29 cellular contexts compared by ENCODE assay signal in the genomic region with DNA sequence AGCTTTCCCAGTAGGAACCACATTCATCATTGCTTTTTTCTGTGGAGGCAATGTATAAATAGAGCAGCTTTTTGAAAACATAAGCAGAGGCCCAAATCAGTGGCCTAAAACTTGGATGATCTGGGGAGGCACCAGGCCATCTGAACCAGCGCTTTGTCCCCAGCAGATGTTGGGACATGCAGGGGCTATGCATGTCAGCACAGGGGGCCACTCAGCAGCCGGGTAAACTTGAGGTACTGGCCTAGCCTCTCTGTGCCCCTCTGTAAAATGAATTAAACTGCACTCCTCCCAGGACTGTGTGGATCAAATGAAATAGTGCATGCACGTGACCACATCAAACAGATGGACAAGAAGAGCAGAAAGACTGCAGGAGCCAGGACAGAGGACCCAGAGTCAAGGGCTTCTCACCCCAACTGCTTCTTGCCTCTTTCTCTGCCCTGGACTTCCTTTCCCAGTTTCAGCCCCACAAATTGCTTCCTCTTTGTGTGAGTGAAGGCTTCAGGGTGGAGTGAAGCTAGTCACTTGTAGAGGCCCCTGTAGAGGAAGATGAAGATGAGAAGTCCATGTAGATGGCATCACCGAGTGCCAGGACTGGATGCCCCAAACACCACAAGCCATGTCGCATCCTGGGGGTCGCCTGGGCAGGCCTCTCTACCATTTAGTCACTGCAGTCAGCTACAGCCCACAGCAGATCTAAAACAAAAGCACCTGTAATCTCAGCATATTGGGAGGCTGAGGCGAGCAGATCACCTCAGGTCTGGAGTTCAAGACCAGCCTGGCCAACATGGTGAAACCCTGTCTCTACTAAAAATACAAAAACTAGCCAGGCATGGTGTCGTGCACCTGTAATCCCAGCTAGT. TPM values are rescaled to one million over a fixed set of nuclear protein-coding genes. Genes with fewer than 3 reads are reported as not detected.
DNase-seq lines count a peak whose midpoint lies in the region; ATAC-seq, FAIRE-seq and TF ChIP-seq lines count a peak whose summit lies in the region.
"Had no signal": no experiment of that assay in that cellular context is flagged by ENCODE, and none has a peak within 500 bp of the region (broad histone marks: within the 10 kb centered on the region; RNA-seq: fewer than 3 reads in every experiment).

No MANE protein-coding gene starts in this region.

- H3K4me1 ChIP-seq in colonic mucosa, result no peaks in the 10 kb centered on the region
- H3K4me1 ChIP-seq in sigmoid colon, result peaks cover 0 to 38% (median 19%) of the 10 kb centered on the region in 4 donors
- H3K4me1 ChIP-seq: ascending aorta had no signal

- TF ChIP-seq CTCF in colonic mucosa (IDR thresholded peaks at IDR 0.05), result no peak
- no peak for TF ChIP-seq CTCF in sigmoid colon (IDR thresholded peaks at IDR 0.05)

- DNase-seq in SIG-M5 treated with dmso at 0.1 percent for 504 hours (lab: John Stamatoyannopoulos, UW; ENCODE audit: unreplicated experiment) (peak; percentile 57), SIG-M5 (lab: John Stamatoyannopoulos, UW) (no peak), NOMO-1 (lab: John Stamatoyannopoulos, UW; ENCODE audit: unreplicated experiment in 2 of 2) (peak; percentile 77 to 81), colonic mucosa (peak; percentile 13), sigmoid colon (peak; percentile 57), HuH-7.5 (ENCODE audit: low spot score) (no peak), urothelium cell line (ENCODE audit: low spot score) (no peak)
- DNase-seq: activated CD4-positive, alpha-beta T cell treated with anti-CD3 and anti-CD28 coated beads for 36 hours; central memory CD4-positive, alpha-beta T cell; DMS79; dorsolateral prefrontal cortex; HFFc6; hippocampal formation; NCI-H1436; NCI-H510A treated with DMSO at 0.1 percent for 48 hours; NK-92 treated with Interleukin-12 subunit alpha and Interleukin-12 subunit beta, amount 100 ng/mL, for 24 hours; nucleus accumbens; stimulated activated naive CD8-positive, alpha-beta T cell treated with anti-CD3 and anti-CD28 coated beads, Interleukin-15, amount 100 ng/mL, for 72 hours; tibial artery had no signal

- intact Hi-C loops in colonic mucosa (cut with DNase I), result loop anchor here (5.0 kb wide), 2 partner anchors 97 to 307 kb away; no protein-coding TSS in a partner anchor
- intact Hi-C loops in sigmoid colon (cut with DNase I), result loop anchor here (5.0 kb wide), 1 partner anchor 182 kb away; a partner anchor contains a TSS

- no peak for TF ChIP-seq POLR2A in sigmoid colon (IDR thresholded peaks at IDR 0.05)

- no peak overlapping the region for H3K9ac ChIP-seq in colonic mucosa (ENCODE audit: low read depth in 2 of 2, low read length in 2 of 2)

- no peak overlapping the region for H3K27ac ChIP-seq in colonic mucosa
- H3K27ac ChIP-seq in sigmoid colon, result no peak overlapping the region
- H3K27ac ChIP-seq: 22Rv1, ascending aorta, dorsolateral prefrontal cortex, tibial artery had no signal

- no peak for FAIRE-seq in urothelium cell line (lab: Jason Lieb, UNC)
- FAIRE-seq: GM12878 had no signal

- ATAC-seq in esophagus mucosa, result no peak
- ATAC-seq: activated CD4-positive, alpha-beta T cell treated with anti-CD3 and anti-CD28 coated beads for 36 hours; activated naive CD4-positive, alpha-beta T cell treated with anti-CD3 and anti-CD28 coated beads, Interleukin-2, amount 50 U/mL, for 72 hours; GM12878; stimulated activated naive CD8-positive, alpha-beta T cell treated with anti-CD3 and anti-CD28 coated beads, Interleukin-15, amount 100 ng/mL, for 72 hours had no signal

- WGBS in sigmoid colon, 2 donors, result 85 to 93% methylated on average over 8 of the region's 8 CpGs

- no peaks in the 10 kb centered on the region for H3K27me3 ChIP-seq in colonic mucosa
- no peaks in the 10 kb centered on the region for H3K27me3 ChIP-seq in sigmoid colon
- H3K27me3 ChIP-seq: ascending aorta, dorsolateral prefrontal cortex, tibial artery had no signal

- TF ChIP-seq EP300 in sigmoid colon (IDR thresholded peaks at IDR 0.05), result no peak

- H3K36me3 ChIP-seq in colonic mucosa (no peaks in the 10 kb centered on the region), sigmoid colon (peaks cover 0 to 12% (median 4%) of the 10 kb centered on the region in 4 donors)

- H3K9me3 ChIP-seq in colonic mucosa (no peaks in the 10 kb centered on the region), sigmoid colon (no peaks in the 10 kb centered on the region)
- H3K9me3 ChIP-seq: ascending aorta, tibial artery had no signal

- H3K4me3 ChIP-seq in colonic mucosa (no peak overlapping the region), sigmoid colon (no peak overlapping the region)
- H3K4me3 ChIP-seq: ascending aorta, dorsolateral prefrontal cortex, GM12878, lung, tibial artery had no signal

RNA-seq across cellular contexts. Expression of a gene that starts 53.2 kb away (rescaled TPM):
- 100 to 1,000 TPM; 150 to 201 TPM for total RNA-seq in colonic mucosa
- total RNA-seq in sigmoid colon, result 10 to 100 TPM; 21.3 to 66.5 (median 29.1) TPM
- polyA plus RNA-seq in sigmoid colon, result 100 to 1,000 TPM in 1 of 3 donors, 10 to 100 TPM in 2; 88.1 to 138 (median 99.6) TPM
- total RNA-seq in esophagus mucosa, result 140 TPM

RNA-seq across cellular contexts. Expression of a gene that starts 59.2 kb away (rescaled TPM):
- under 1 TPM; 0.19 to 0.40 TPM for total RNA-seq in colonic mucosa
- under 1 TPM in 1 of 4 donors, not detected in 3; 0.55 TPM for total RNA-seq in sigmoid colon
- under 1 TPM in 1 of 3 donors, not detected in 2; 0.03 TPM for polyA plus RNA-seq in sigmoid colon
- total RNA-seq in esophagus mucosa, result 0.48 TPM
- total RNA-seq: activated CD4-positive, alpha-beta T cell treated with anti-CD3 and anti-CD28 coated beads for 36 hours; activated naive CD4-positive, alpha-beta T cell treated with anti-CD3 and anti-CD28 coated beads, Interleukin-2, amount 50 U/mL, for 72 hours; activated T-helper 1 cell treated with anti-CD3 and anti-CD28 coated beads, Interleukin-12 subunit alpha, Interleukin-12 subunit beta, Interleukin-2, Interleukin-4 antibody, amounts not matched to agents 30 ng/mL and 10 ng/mL and 1 ng/mL, durations not matched to agents 14 hours and 24 hours and 36 hours; ascending aorta; fibroblast of villous mesenchyme; GM12878; HFFc6; myocyte; renal cortical epithelial cell had no signal
- polyA plus RNA-seq: GM12878 had no signal

Comparison
In these comparisons a context has a peak if more than half of its experiments do, and no peak if none do; other contexts are left out.
1. DNase-seq: peak in SIG-M5 treated with dmso at 0.1 percent for 504 hours (single experiment), NOMO-1 (2 of 2), colonic mucosa (single experiment) and sigmoid colon (single experiment); none in SIG-M5 (single experiment), HuH-7.5 (single experiment) and urothelium cell line (single experiment).